In the genomic region with DNA sequence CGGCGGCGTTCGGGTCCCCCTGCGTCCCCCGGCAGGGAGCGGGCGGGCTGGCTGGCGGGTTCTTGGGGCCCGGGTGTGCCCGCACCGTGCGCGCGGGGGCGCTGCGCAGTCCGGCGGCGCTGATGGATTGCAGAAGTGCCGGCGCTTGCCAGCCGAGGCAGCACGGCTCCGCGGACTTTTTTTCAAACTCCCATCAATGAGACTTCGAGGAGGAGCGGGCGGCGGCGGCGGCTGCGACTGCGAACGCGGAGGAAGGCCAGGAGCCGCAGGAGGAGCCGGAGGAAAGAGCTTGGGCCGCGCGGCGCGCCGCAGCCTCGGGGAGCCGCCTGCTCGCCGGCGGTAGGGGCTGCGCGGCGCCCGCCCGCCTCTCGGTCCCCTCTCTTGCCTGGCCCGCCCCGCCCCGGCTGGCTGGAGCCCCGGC, we compare ENCODE assay signal across 8 cellular contexts. TPM values are rescaled to one million over a fixed set of nuclear protein-coding genes. Genes with fewer than 3 reads are reported as not detected.
DNase-seq lines count a peak whose midpoint lies in the region; ATAC-seq, FAIRE-seq and TF ChIP-seq lines count a peak whose summit lies in the region.

A gene (plus strand): TSS at position 119 of the 421 bp plus-strand sequence. CDS start 61,453 bp downstream, outside the sequence.

- peak; percentile 58 for TF ChIP-seq CTCF in BJ (IDR thresholded peaks at IDR 0.05; ENCODE audit: insufficient read depth, low read depth, low read length)
- peak; percentile 63 for TF ChIP-seq CTCF in cardiac muscle cell (IDR thresholded peaks at IDR 0.05; ENCODE audit: low read depth, low read length)

- H3K27ac ChIP-seq in cardiac muscle cell: peak within 1 kb of the TSS; percentile 67

- intact Hi-C loops in activated T-helper 2 cell treated with anti-CD3 and anti-CD28 coated beads, Interferon-gamma antibody, Interleukin-2, Interleukin-4, amounts not matched to agents 10 μg/mL and 5 μg/mL and 100 μg/mL, durations not matched to agents 14 hours and 24 hours and 36 hours (cut with micrococcal nuclease): loop anchor here (2.0 to 5.0 kb wide), 2 partner anchors 41 to 388 kb away; a partner anchor contains a TSS

- ATAC-seq in GM19438 (IDR thresholded peaks at IDR 0.05; ENCODE audit: low read depth, unreplicated experiment) (peak; percentile 56), HG03354 (IDR thresholded peaks at IDR 0.05; ENCODE audit: poor library complexity, severe bottlenecking, unreplicated experiment) (no peak)

- H3K4me1 ChIP-seq in cardiac muscle cell (ENCODE audit: low read depth): peaks cover 32% of the 10 kb centered on the region

- no peaks in the 10 kb centered on the region for H3K27me3 ChIP-seq in BJ (ENCODE audit: control insufficient read depth, insufficient read depth, low read length)
- H3K27me3 ChIP-seq in cardiac muscle cell: peaks cover 2% of the 10 kb centered on the region

- H3K4me3 Mint-ChIP-seq in activated T-helper 2 cell treated with anti-CD3 and anti-CD28 coated beads, Interferon-gamma antibody, Interleukin-2, Interleukin-4, amounts not matched to agents 10 μg/mL and 5 μg/mL and 100 μg/mL, durations not matched to agents 14 hours and 24 hours and 36 hours (ENCODE audit: low read depth): peak within 1 kb of the TSS; percentile 54

- H3K9me3 ChIP-seq in cardiac muscle cell (ENCODE audit: low read depth): no peaks in the 10 kb centered on the region

- H3K27ac Mint-ChIP-seq in activated T-helper 2 cell treated with anti-CD3 and anti-CD28 coated beads, Interferon-gamma antibody, Interleukin-2, Interleukin-4, amounts not matched to agents 10 μg/mL and 5 μg/mL and 100 μg/mL, durations not matched to agents 14 hours and 24 hours and 36 hours: no peak within 1 kb of the TSS

- peaks cover 11% of the 10 kb centered on the region for H3K4me1 Mint-ChIP-seq in activated T-helper 2 cell treated with anti-CD3 and anti-CD28 coated beads, Interferon-gamma antibody, Interleukin-2, Interleukin-4, amounts not matched to agents 10 μg/mL and 5 μg/mL and 100 μg/mL, durations not matched to agents 14 hours and 24 hours and 36 hours (ENCODE audit: low read depth)

- H3K36me3 Mint-ChIP-seq in activated T-helper 2 cell treated with anti-CD3 and anti-CD28 coated beads, Interferon-gamma antibody, Interleukin-2, Interleukin-4, amounts not matched to agents 10 μg/mL and 5 μg/mL and 100 μg/mL, durations not matched to agents 14 hours and 24 hours and 36 hours (ENCODE audit: low read depth): no peaks in the 10 kb centered on the region

- H3K36me3 ChIP-seq in BJ (ENCODE audit: control insufficient read depth, insufficient read depth, low read length): no peaks in the 10 kb centered on the region
- no peaks in the 10 kb centered on the region for H3K36me3 ChIP-seq in cardiac muscle cell

- POLR2A ChIA-PET in BJ (lab: Charles Lee): no interaction called here

- no peak for FAIRE-seq in GM19239 (lab: Jason Lieb, UNC)

- H3K27me3 Mint-ChIP-seq in activated T-helper 2 cell treated with anti-CD3 and anti-CD28 coated beads, Interferon-gamma antibody, Interleukin-2, Interleukin-4, amounts not matched to agents 10 μg/mL and 5 μg/mL and 100 μg/mL, durations not matched to agents 14 hours and 24 hours and 36 hours (ENCODE audit: low read depth): peaks cover 60% of the 10 kb centered on the region

- peak within 1 kb of the TSS; percentile 87 for H3K4me3 ChIP-seq in BJ (ENCODE audit: low read depth, low read length)
- H3K4me3 ChIP-seq in cardiac muscle cell: peak within 1 kb of the TSS; percentile 83

- no peak for DNase-seq in BJ (ENCODE audit: low read depth)
- DNase-seq in NCI-H345 treated with DMSO at 0.1 percent for 48 hours (lab: John Stamatoyannopoulos, UW; ENCODE audit: unreplicated experiment): peak; percentile 20
- peak; percentile 28 for DNase-seq in activated T-helper 2 cell treated with anti-CD3 and anti-CD28 coated beads, Interferon-gamma antibody, Interleukin-2, Interleukin-4, amounts not matched to agents 10 μg/mL and 5 μg/mL and 100 μg/mL, durations not matched to agents 14 hours and 24 hours and 36 hours (ENCODE audit: low spot score)
- peak; percentile 93 to 94 for DNase-seq in cardiac muscle cell (ENCODE audit: low read depth in 1 of 2, low spot score in 1 of 2)
- DNase-seq in pons (ENCODE audit: low spot score): peak; percentile 40
- DNase-seq in GM19239 (ENCODE audit: insufficient read length, low spot score): no peak

- CTCF ChIA-PET in BJ (lab: Yijun Ruan, JAX): interaction anchor here (0.7 to 5.9 kb wide), 12 partner anchors 11 to 335 kb away, joined by 3 to 36 read pairs (median 4); no protein-coding TSS in a partner anchor

- H3K9me3 Mint-ChIP-seq in activated T-helper 2 cell treated with anti-CD3 and anti-CD28 coated beads, Interferon-gamma antibody, Interleukin-2, Interleukin-4, amounts not matched to agents 10 μg/mL and 5 μg/mL and 100 μg/mL, durations not matched to agents 14 hours and 24 hours and 36 hours: no peaks in the 10 kb centered on the region

RNA-seq across cellular contexts. Expression of the gene that starts here (rescaled TPM):
- polyA plus RNA-seq in BJ (2011; rRNA removed) (5.1 and 8.1 TPM in 2 replicates), cardiac muscle cell (2.0 and 6.2 TPM in 2 replicates)
- 5.9 and 8.5 TPM in 2 replicates for polyA minus RNA-seq in BJ (2011; rRNA and poly(A)+ RNA removed)
- 0.07 TPM in 1 of 2 replicates, not detected in the other for total RNA-seq in activated T-helper 2 cell treated with anti-CD3 and anti-CD28 coated beads, Interferon-gamma antibody, Interleukin-2, Interleukin-4, amounts not matched to agents 10 μg/mL and 5 μg/mL and 100 μg/mL, durations not matched to agents 14 hours and 24 hours and 36 hours
- 9.5 and 13.8 TPM in 2 replicates for total RNA-seq in cardiac muscle cell

Comparison
In these comparisons a context has a peak if more than half of its experiments do, and no peak if none do; other contexts are left out.
1. Peak in DNase-seq in activated T-helper 2 cell treated with anti-CD3 and anti-CD28 coated beads, Interferon-gamma antibody, Interleukin-2, Interleukin-4, amounts not matched to agents 10 μg/mL and 5 μg/mL and 100 μg/mL, durations not matched to agents 14 hours and 24 hours and 36 hours; RNA of the gene not detected or under 1 TPM.
2. DNase-seq: peak in NCI-H345 treated with DMSO at 0.1 percent for 48 hours (single experiment), cardiac muscle cell (2 of 2) and pons (single experiment); none in BJ (single experiment) and GM19239 (single experiment).